In the genomic region with DNA sequence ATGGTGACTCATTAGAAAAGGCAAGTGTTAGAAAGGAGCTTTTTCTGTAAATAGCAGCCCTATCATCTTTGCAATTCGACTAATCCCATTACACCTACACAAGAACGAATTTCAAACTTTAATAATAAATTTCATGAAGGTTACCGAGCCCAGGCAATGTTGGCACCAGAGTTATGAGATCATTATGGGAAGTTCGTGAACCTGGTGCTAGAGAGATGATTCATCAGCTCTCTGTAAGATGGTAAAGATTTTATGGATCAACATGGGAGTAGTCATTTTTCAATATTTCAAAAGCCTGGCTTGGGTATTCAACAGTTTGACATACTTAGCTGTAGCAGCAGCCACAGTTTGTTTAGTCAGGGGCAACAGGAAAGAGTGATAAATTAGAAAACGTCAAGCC, we compare ENCODE assay signal across 26 cellular contexts. TPM values are rescaled to one million over a fixed set of nuclear protein-coding genes. Genes with fewer than 3 reads are reported as not detected.
DNase-seq lines count a peak whose midpoint lies in the region; TF ChIP-seq lines count a peak whose summit lies in the region.
"Had no signal": no experiment of that assay in that cellular context is flagged by ENCODE, and none has a peak within 500 bp of the region (broad histone marks: within the 10 kb centered on the region; RNA-seq: fewer than 3 reads in every experiment).

No MANE protein-coding gene starts in this region.

- H3K4me1 ChIP-seq in mammary epithelial cell (ENCODE audit: insufficient read depth, low read length) = no peaks in the 10 kb centered on the region
- H3K4me1 ChIP-seq: neural progenitor cell, psoas muscle had no signal

- peak; percentile 3 for DNase-seq in EH (ENCODE audit: low read depth)
- DNase-seq in MG63 = peak; percentile 23
- DNase-seq in mammary epithelial cell = peak; percentile 43
- peak; percentile 11 for DNase-seq in glomerular visceral epithelial cell (ENCODE audit: extremely low spot score)
- DNase-seq in NCI-H524 treated with DMSO at 0.1 percent for 48 hours (lab: John Stamatoyannopoulos, UW) = no peak
- DNase-seq in NCI-H187 (lab: John Stamatoyannopoulos, UW) = no peak
- no peak for DNase-seq in GM03348 (ENCODE audit: low spot score)
- no peak for DNase-seq in NCI-H2029 (lab: John Stamatoyannopoulos, UW)
- DNase-seq: activated naive CD4-positive, alpha-beta T cell treated with Interleukin-2 at 50 U/mL for 16 hours; activated T-cell treated with anti-CD3 and anti-CD28 coated beads, Interleukin-2, amount 50 U/mL, for 4 hours; amygdala; C1 segment of cervical spinal cord; NCI-H1436 treated with DMSO at 0.1 percent for 48 hours; NCI-H2171 treated with DMSO at 0.1 percent for 48 hours; psoas muscle; small intestine; stimulated activated CD4-positive, alpha-beta T cell treated with anti-CD3 and anti-CD28 coated beads, Interleukin-2, amount 100 ng/mL, for 24 hours had no signal

- no peak for TF ChIP-seq CTCF in mammary epithelial cell (conservative IDR thresholded peaks at IDR 0.05 in 1 of 2, IDR thresholded peaks at IDR 0.05 in 1 of 2; ENCODE audit: extremely low read depth in 1 of 2, insufficient read depth in 1 of 2, low read depth in 1 of 2, low read length in 2 of 2)

- intact Hi-C loops in mammary epithelial cell (cut with micrococcal nuclease) = no loop called here

- H2AFZ ChIP-seq in mammary epithelial cell (ENCODE audit: low read depth, low read length) = no peak overlapping the region
- H2AFZ ChIP-seq: neural progenitor cell had no signal

- in situ Hi-C loops in mammary epithelial cell (cut with MboI; ENCODE audit: low sequenced_read_pairs in 2 of 2) = no loop called here

- no peak overlapping the region for H3K9ac ChIP-seq in mammary epithelial cell (ENCODE audit: insufficient read depth, low read length)
- H3K9ac ChIP-seq: neural progenitor cell had no signal

- 19% methylated on average over 5 of the region's 5 CpGs for WGBS in mammary epithelial cell (ENCODE audit: low coverage, missing lambda C conversion rate)

- H3K36me3 ChIP-seq in MG63 = no peaks in the 10 kb centered on the region
- H3K36me3 ChIP-seq in mammary epithelial cell (ENCODE audit: insufficient read depth, low read length) = no peaks in the 10 kb centered on the region
- H3K36me3 ChIP-seq: neural progenitor cell had no signal

- no peak overlapping the region for H3K4me3 ChIP-seq in MG63
- H3K4me3 ChIP-seq in mammary epithelial cell (replicated peaks in 1 of 3; ENCODE audit: insufficient read depth in 1 of 3, low read depth in 2 of 3, low read length in 3 of 3) = no peak overlapping the region
- H3K4me3 ChIP-seq: lung, neural progenitor cell, psoas muscle had no signal

- no peaks in the 10 kb centered on the region for H4K20me1 ChIP-seq in mammary epithelial cell (ENCODE audit: insufficient read depth, low read length)

- H3K27me3 ChIP-seq in MG63 (no peaks in the 10 kb centered on the region), mammary epithelial cell (ENCODE audit: insufficient read depth, low read length) (no peaks in the 10 kb centered on the region)
- H3K27me3 ChIP-seq: neural progenitor cell had no signal

- CTCF ChIA-PET in mammary epithelial cell (lab: Charles Lee; ENCODE audit: low non-redundant PET) = no interaction called here

- H3K9me3 ChIP-seq in MG63 = no peaks in the 10 kb centered on the region
- H3K9me3 ChIP-seq in mammary epithelial cell (replicated peaks; ENCODE audit: insufficient read depth, low read length) = no peaks in the 10 kb centered on the region

- no peaks in the 10 kb centered on the region for H3K79me2 ChIP-seq in mammary epithelial cell (ENCODE audit: insufficient read depth, low read length)

- BruUV-seq in mammary epithelial cell (replicated peaks; lab: Mats Ljungman, UMichigan) = no TSS peak

- H3K27ac ChIP-seq in mammary epithelial cell (ENCODE audit: insufficient read depth, low read depth, low read length) = no peak overlapping the region
- H3K27ac ChIP-seq: neural progenitor cell, psoas muscle had no signal

- dilution Hi-C loops in mammary epithelial cell (cut with HindIII; ENCODE audit: low sequenced_read_pairs) = no loop called here

- H3K4me2 ChIP-seq in mammary epithelial cell (ENCODE audit: insufficient read depth, low read depth, low read length) = no peak overlapping the region
- H3K4me2 ChIP-seq: neural progenitor cell had no signal

RNA-seq across cellular contexts. Expression of gene AMELX, which starts 35.8 kb away (rescaled TPM):
- not detected in 2 replicates for total RNA-seq in MG63 (2014; rRNA removed; shearing (Covaris generic); ENCODE audit: low replicate concordance)
- not detected for total RNA-seq in mammary epithelial cell
- polyA plus RNA-seq in mammary epithelial cell = not detected
- polyA minus RNA-seq in mammary epithelial cell = not detected
- total RNA-seq: activated CD8-positive, alpha-beta memory T cell treated with anti-CD3 and anti-CD28 coated beads for 36 hours; activated T-cell treated with anti-CD3 and anti-CD28 coated beads, Interleukin-2, amount 50 U/mL, for 4 hours; cardiac septum; dermis microvascular lymphatic vessel endothelial cell; kidney epithelial cell; LHCN-M2; lung; psoas muscle; Right ventricle myocardium inferior; temporal lobe had no signal
- polyA plus RNA-seq: lung, psoas muscle, small intestine had no signal

Comparison
In these comparisons a context has a peak if more than half of its experiments do, and no peak if none do; other contexts are left out.
1. DNase-seq: peak in EH (single experiment), MG63 (single experiment), mammary epithelial cell (single experiment) and glomerular visceral epithelial cell (single experiment); none in NCI-H524 treated with DMSO at 0.1 percent for 48 hours (single experiment), NCI-H187 (0 of 2), GM03348 (single experiment) and NCI-H2029 (single experiment).